1 cellular context compared by ENCODE assay signal in genomic region chr1:226627050-226627755, GRCh38.
TF ChIP-seq lines count a peak whose summit lies in the region.

No MANE protein-coding gene starts in this region.

TF ChIP-seq in GM12878, 131 proteins besides CTCF, POLR2A, EP300 and RAD21 (continued from another document):
- TF ChIP-seq BCLAF1 (IDR thresholded peaks at IDR 0.05) (no peak), NRF1 (conservative IDR thresholded peaks at IDR 0.05; ENCODE audit: low read depth, low read length) (no peak), ZBED1 (IDR thresholded peaks at IDR 0.05; ENCODE audit: borderline replicate concordance) (no peak), DPF2 (IDR thresholded peaks at IDR 0.05) (no peak), KLF5 (IDR thresholded peaks at IDR 0.05; ENCODE audit: partially characterized antibody) (no peak), RUNX3 (IDR thresholded peaks at IDR 0.05; ENCODE audit: low read length) (no peak), EZH2 (IDR thresholded peaks at IDR 0.05; ENCODE audit: borderline replicate concordance, control insufficient read depth, low read depth, low read length) (no peak), CUX1 (IDR thresholded peaks at IDR 0.05; ENCODE audit: insufficient replicate concordance, low read depth, low read length) (no peak), RELA (IDR thresholded peaks at IDR 0.05; ENCODE audit: borderline replicate concordance, partially characterized antibody) (no peak), SUPT20H (IDR thresholded peaks at IDR 0.05; ENCODE audit: borderline replicate concordance, control insufficient read depth, low read depth, low read length) (no peak)
